ENCODE assay signal across 1 cellular context in the genomic region with DNA sequence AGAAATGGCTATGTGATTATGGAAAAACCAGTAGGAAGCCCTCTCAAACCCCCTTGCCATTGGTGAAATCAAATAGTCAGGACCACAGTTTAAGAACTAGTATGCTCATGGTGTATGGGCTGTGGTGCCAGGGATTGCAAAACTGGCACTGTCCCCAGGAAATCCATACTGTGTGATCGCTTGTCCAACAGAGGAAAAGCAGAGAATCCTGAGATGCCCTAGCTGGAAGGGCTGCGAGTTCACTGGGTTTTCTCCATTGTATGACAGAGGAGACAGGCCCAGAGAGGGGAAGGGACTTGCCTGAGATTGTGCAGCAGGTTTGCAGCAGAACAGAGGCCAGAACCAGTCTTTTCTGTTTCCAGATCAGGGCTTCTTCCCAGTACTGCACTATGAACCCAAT.
TF ChIP-seq lines count a peak whose summit lies in the region.

No MANE protein-coding gene starts in this region.

TF ChIP-seq in GM12878, 131 proteins besides CTCF, POLR2A, EP300 and RAD21:
- TF ChIP-seq BACH1 (IDR thresholded peaks at IDR 0.05; ENCODE audit: borderline replicate concordance) (no peak), DPF2 (IDR thresholded peaks at IDR 0.05) (no peak), ZZZ3 (IDR thresholded peaks at IDR 0.05; ENCODE audit: control insufficient read depth, insufficient read length, low read depth) (no peak), CREM (IDR thresholded peaks at IDR 0.05; ENCODE audit: low read depth) (no peak), STAT1 (conservative IDR thresholded peaks at IDR 0.05) (no peak), PML (IDR thresholded peaks at IDR 0.05; ENCODE audit: low read length) (no peak; the same call in 1 of the 2 replicates), SUPT20H (IDR thresholded peaks at IDR 0.05; ENCODE audit: borderline replicate concordance, control insufficient read depth, low read depth, low read length) (no peak), ZNF384 (IDR thresholded peaks at IDR 0.05; ENCODE audit: borderline replicate concordance, low read depth, low read length) (no peak), GABPA (IDR thresholded peaks at IDR 0.05; ENCODE audit: low read depth) (no peak), ZBED1 (IDR thresholded peaks at IDR 0.05; ENCODE audit: borderline replicate concordance) (no peak), TBL1XR1 (IDR thresholded peaks at IDR 0.05; ENCODE audit: low read depth, low read length) (no peak), RELA (IDR thresholded peaks at IDR 0.05; ENCODE audit: borderline replicate concordance, partially characterized antibody) (no peak), NR2C1 (IDR thresholded peaks at IDR 0.05) (no peak), NFXL1 (IDR thresholded peaks at IDR 0.05; ENCODE audit: borderline replicate concordance) (no peak), CHD1 (IDR thresholded peaks at IDR 0.05; ENCODE audit: low read depth, low read length) (no peak), ETV6 (conservative IDR thresholded peaks at IDR 0.05 in 1 of 2, IDR thresholded peaks at IDR 0.05 in 1 of 2; ENCODE audit: borderline replicate concordance in 1 of 2, low read depth in 1 of 2) (no peak), HCFC1 (IDR thresholded peaks at IDR 0.05; ENCODE audit: low read length) (no peak), CEBPB (IDR thresholded peaks at IDR 0.05; ENCODE audit: borderline replicate concordance in 1 of 2, low read depth in 2 of 2, low read length in 2 of 2) (no peak)
- TF ChIP-seq, protein P1, sequence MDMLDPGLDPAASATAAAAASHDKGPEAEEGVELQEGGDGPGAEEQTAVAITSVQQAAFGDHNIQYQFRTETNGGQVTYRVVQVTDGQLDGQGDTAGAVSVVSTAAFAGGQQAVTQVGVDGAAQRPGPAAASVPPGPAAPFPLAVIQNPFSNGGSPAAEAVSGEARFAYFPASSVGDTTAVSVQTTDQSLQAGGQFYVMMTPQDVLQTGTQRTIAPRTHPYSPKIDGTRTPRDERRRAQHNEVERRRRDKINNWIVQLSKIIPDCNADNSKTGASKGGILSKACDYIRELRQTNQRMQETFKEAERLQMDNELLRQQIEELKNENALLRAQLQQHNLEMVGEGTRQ (IDR thresholded peaks at IDR 0.05; ENCODE audit: borderline replicate concordance, low read depth, low read length) = no peak
